Comparison of ENCODE assay signal across 17 cellular contexts in the genomic region with DNA sequence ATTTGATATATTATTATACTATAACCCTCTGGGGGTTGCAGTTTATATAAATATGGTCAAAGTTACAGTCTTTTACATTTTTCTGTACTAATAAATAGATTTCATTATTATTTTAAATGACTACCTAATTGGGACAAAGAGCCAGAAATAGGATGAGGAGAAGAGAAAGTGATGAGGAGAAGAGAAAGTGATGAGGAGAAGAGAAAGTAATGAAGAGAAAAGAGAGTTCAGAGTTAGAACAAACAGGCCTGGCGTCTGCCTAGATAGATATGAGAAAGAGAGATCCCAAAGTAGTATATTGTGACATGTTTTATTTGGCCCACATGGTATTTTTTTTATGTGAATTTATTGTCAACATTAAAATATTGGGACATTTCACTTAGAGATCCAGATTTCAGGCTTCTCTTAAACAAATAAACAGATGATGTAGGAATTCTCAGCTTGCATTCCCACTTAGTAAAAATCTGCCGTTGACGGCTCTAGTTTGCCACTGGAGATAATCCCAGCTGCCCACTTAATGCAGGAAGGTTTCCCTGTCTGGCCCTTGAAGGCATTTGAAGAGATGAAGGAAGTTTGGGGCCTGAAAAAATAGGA.
DNase-seq lines count a peak whose midpoint lies in the region; ATAC-seq and TF ChIP-seq lines count a peak whose summit lies in the region.
"Had no signal": no experiment of that assay in that cellular context is flagged by ENCODE, and none has a peak within 500 bp of the region (broad histone marks: within the 10 kb centered on the region; RNA-seq: fewer than 3 reads in every experiment).

No MANE protein-coding gene starts in this region.

- H3K9me3 ChIP-seq in OCI-LY3 (ENCODE audit: insufficient read depth, low read length) (no peaks in the 10 kb centered on the region), HAP-1 (no peaks in the 10 kb centered on the region)
- H3K9me3 ChIP-seq: BE2C had no signal

- H3K27me3 Mint-ChIP-seq in osteocyte (ENCODE audit: unreplicated experiment), result no peaks in the 10 kb centered on the region

- H3K27me3 ChIP-seq in BJ (ENCODE audit: control insufficient read depth, insufficient read depth, low read length) (no peaks in the 10 kb centered on the region), OCI-LY3 (ENCODE audit: low read depth, low read length) (no peaks in the 10 kb centered on the region), brain microvascular endothelial cell (replicated peaks) (no peaks in the 10 kb centered on the region), HAP-1 (ENCODE audit: low read depth) (no peaks in the 10 kb centered on the region)
- H3K27me3 ChIP-seq: BE2C had no signal

- in situ Hi-C loops in brain microvascular endothelial cell (cut with HindIII; ENCODE audit: low pct_ligation_motif_present, low sequenced_read_pairs), result no loop called here
- in situ Hi-C loops in HAP-1 (cut with MboI; ENCODE audit: low sequenced_read_pairs), result no loop called here

- H3K4me1 ChIP-seq in OCI-LY3 (ENCODE audit: low read length) (peaks cover 18% of the 10 kb centered on the region), HAP-1 (no peaks in the 10 kb centered on the region)
- H3K4me1 ChIP-seq: BE2C had no signal

- DNase-seq in BJ (ENCODE audit: low read depth) (peak; percentile 28), fibroblast of gingiva (ENCODE audit: low read depth) (peak; percentile 78), osteocyte (ENCODE audit: extremely low spot score, unreplicated experiment) (no peak), brain microvascular endothelial cell (no peak), HAP-1 (ENCODE audit: low spot score in 2 of 2) (no peak)
- DNase-seq: BE2C; CD8-positive, alpha-beta T cell; GM23248; NCI-H1436 treated with DMSO at 0.1 percent for 48 hours; NCI-H2081; NCI-H510A treated with DMSO at 0.1 percent for 48 hours; NCI-H82; PC-9 had no signal

- no peak overlapping the region for H2AFZ ChIP-seq in OCI-LY3 (ENCODE audit: low read depth, low read length)
- H2AFZ ChIP-seq: GM23248, PC-9 had no signal

- H3K9me3 Mint-ChIP-seq in osteocyte (ENCODE audit: unreplicated experiment), result no peaks in the 10 kb centered on the region
- H3K9me3 Mint-ChIP-seq: CD8-positive, alpha-beta T cell had no signal

- H3K79me2 ChIP-seq in OCI-LY3 (ENCODE audit: low read length), result no peaks in the 10 kb centered on the region

- H3K36me3 Mint-ChIP-seq in osteocyte (ENCODE audit: unreplicated experiment), result no peaks in the 10 kb centered on the region

- TF ChIP-seq CTCF in BJ (IDR thresholded peaks at IDR 0.05; ENCODE audit: insufficient read depth, low read depth, low read length), result no peak
- no peak for TF ChIP-seq CTCF in OCI-LY3 (IDR thresholded peaks at IDR 0.05; ENCODE audit: low read depth, low read length)
- no peak for TF ChIP-seq CTCF in osteocyte (IDR thresholded peaks at IDR 0.05)
- no peak for TF ChIP-seq CTCF in brain microvascular endothelial cell (IDR thresholded peaks at IDR 0.05; ENCODE audit: low read depth, low read length, missing control alignments)

- ATAC-seq in GM18868 (IDR thresholded peaks at IDR 0.05; ENCODE audit: unreplicated experiment), result no peak
- ATAC-seq in HG02642 (IDR thresholded peaks at IDR 0.05; ENCODE audit: poor library complexity, unreplicated experiment), result no peak
- ATAC-seq: CD8-positive, alpha-beta T cell; K562 had no signal

- no peak overlapping the region for H3K27ac ChIP-seq in OCI-LY3 (ENCODE audit: low read length)
- H3K27ac ChIP-seq in brain microvascular endothelial cell, result no peak overlapping the region
- H3K27ac ChIP-seq: GM23248, PC-9 had no signal

- H3K4me3 ChIP-seq in BJ (ENCODE audit: low read depth, low read length) (no peak overlapping the region), OCI-LY3 (ENCODE audit: low read length) (no peak overlapping the region), brain microvascular endothelial cell (ENCODE audit: low read depth, low read length) (no peak overlapping the region), HAP-1 (no peak overlapping the region)
- H3K4me3 ChIP-seq: GM23248, K562, PC-9 had no signal

- H3K4me2 ChIP-seq in OCI-LY3 (ENCODE audit: low read length), result 0 out of 2 replicates have a peak overlapping the region, but pooled peaks have one; percentile 12
- H3K4me2 ChIP-seq: PC-9 had no signal

- peak overlapping the region; percentile 1 for H3K4me3 Mint-ChIP-seq in osteocyte (ENCODE audit: unreplicated experiment)
- H3K4me3 Mint-ChIP-seq: CD8-positive, alpha-beta T cell had no signal

- peaks cover 67% of the 10 kb centered on the region for H3K4me1 Mint-ChIP-seq in osteocyte (ENCODE audit: unreplicated experiment)

- peak overlapping the region; percentile 73 for H3K27ac Mint-ChIP-seq in osteocyte (ENCODE audit: unreplicated experiment)
- H3K27ac Mint-ChIP-seq: CD8-positive, alpha-beta T cell had no signal

- H4K20me1 ChIP-seq in OCI-LY3 (ENCODE audit: insufficient read depth, low read length), result no peaks in the 10 kb centered on the region

- H3K36me3 ChIP-seq in BJ (ENCODE audit: control insufficient read depth, insufficient read depth, low read length) (no peaks in the 10 kb centered on the region), OCI-LY3 (replicated peaks; ENCODE audit: low read depth, low read length) (no peaks in the 10 kb centered on the region), brain microvascular endothelial cell (replicated peaks) (no peaks in the 10 kb centered on the region), HAP-1 (replicated peaks) (no peaks in the 10 kb centered on the region)
- H3K36me3 ChIP-seq: BE2C had no signal

- CTCF ChIA-PET in BJ (lab: Yijun Ruan, JAX), result no interaction called here

- no peak overlapping the region for H3K9ac ChIP-seq in OCI-LY3 (ENCODE audit: low read length)
- H3K9ac ChIP-seq: GM23248 had no signal

- POLR2A ChIA-PET in BJ (lab: Charles Lee), result no interaction called here

Comparison
In these comparisons a context has a peak if more than half of its experiments do, and no peak if none do; other contexts are left out.
1. DNase-seq: peak in BJ (single experiment) and fibroblast of gingiva (single experiment); none in osteocyte (single experiment), brain microvascular endothelial cell (single experiment) and HAP-1 (0 of 2).